In the genomic region with DNA sequence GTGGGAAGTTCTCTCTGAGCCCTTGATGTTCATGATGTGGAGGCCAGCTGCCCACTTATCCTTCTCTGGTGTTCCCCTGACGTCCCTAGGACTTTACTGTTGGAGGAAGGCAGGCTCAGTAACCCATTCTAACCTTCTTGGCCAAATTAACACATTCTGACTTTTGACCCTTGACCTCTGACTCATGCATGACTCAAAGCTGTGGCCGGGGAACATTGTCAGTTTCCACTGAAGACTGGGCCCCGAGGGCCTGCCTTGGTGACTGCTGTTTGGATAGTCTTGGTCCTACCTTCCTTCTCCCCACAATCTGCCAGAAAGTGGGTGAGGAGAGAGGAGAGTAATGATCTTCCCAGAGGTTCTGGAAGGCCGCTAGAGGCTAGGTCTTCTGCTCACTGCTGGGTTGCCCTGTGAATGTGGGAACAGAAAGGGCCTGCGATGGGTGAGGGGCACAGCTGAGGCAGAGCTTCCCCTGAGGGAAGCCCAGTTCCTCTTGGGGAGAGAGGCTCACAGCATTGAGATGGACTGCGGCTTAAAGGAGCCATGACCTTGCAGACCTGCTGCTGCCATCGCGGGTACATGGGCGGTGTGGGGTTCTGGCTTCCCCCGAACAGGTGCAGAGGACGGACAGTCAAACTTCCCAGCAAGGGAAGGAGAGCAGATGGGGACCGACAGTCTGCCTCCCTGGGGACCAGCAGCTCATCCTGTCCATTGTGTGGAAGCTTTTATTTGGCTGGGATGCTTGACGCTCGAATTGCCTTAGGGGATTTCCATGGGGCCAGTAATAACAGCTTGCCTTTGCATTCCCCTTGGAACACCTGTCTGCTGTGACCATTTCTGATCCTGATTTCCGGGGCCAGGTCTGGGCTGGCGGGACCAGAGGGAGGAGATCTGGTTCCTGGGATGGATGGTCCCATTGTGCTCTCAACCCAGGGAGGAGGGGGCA, we compare ENCODE assay signal across 1 cellular context.
TF ChIP-seq lines count a peak whose summit lies in the region.

No MANE protein-coding gene starts in this region.

TF ChIP-seq in endothelial cell of umbilical vein, 7 proteins besides CTCF, POLR2A, EP300 and RAD21:
- no peak for TF ChIP-seq EZH2 (IDR thresholded peaks at IDR 0.05; ENCODE audit: borderline replicate concordance, low read depth, low read length, severe bottlenecking)
- TF ChIP-seq JUN (IDR thresholded peaks at IDR 0.05; ENCODE audit: borderline replicate concordance, insufficient read depth, insufficient read length, low read depth): peak; percentile 34
- TF ChIP-seq FOS (IDR thresholded peaks at IDR 0.05; ENCODE audit: borderline replicate concordance, insufficient read depth, low read length): peak; percentile 62
